ENCODE assay signal across 1 cellular context in genomic region chr2:11155326-11156059, GRCh38.
TF ChIP-seq lines count a peak whose summit lies in the region.

SLC66A3 (plus strand) TSS chr2:11155467; CDS start chr2:11155547, 80 bp downstream.

TF ChIP-seq in HepG2, 621 proteins besides CTCF, POLR2A, EP300 and RAD21 (continued from another document and continues in another):
- TF ChIP-seq ELK4 (CRISPR knock-in tag; IDR thresholded peaks at IDR 0.05; ENCODE audit: borderline replicate concordance) (no peak; the same call in 1 of the 2 replicates), BCL3 (CRISPR knock-in tag; IDR thresholded peaks at IDR 0.05) (peak; percentile 43; the same call in 1 of the 2 replicates), ZNF12 (CRISPR knock-in tag; IDR thresholded peaks at IDR 0.05) (0 out of 2 replicates have a peak, but pooled peaks have one; percentile 20), TARDBP (CRISPR knock-in tag; IDR thresholded peaks at IDR 0.05) (no peak; the same call in 1 of the 2 replicates), ZNF530 (CRISPR knock-in tag; IDR thresholded peaks at IDR 0.05; ENCODE audit: low read depth) (no peak), ZNF556 (CRISPR knock-in tag; IDR thresholded peaks at IDR 0.05; ENCODE audit: borderline replicate concordance) (no peak; the same call in 1 of the 2 replicates), KAT8 (CRISPR knock-in tag; IDR thresholded peaks at IDR 0.05) (peak; percentile 70; the same call in 1 of the 2 replicates), AHR (CRISPR knock-in tag; IDR thresholded peaks at IDR 0.05) (no peak), CAMTA2 (CRISPR knock-in tag; IDR thresholded peaks at IDR 0.05; ENCODE audit: borderline replicate concordance) (no peak), ZNF329 (CRISPR knock-in tag; IDR thresholded peaks at IDR 0.05; ENCODE audit: low read depth) (peak; percentile 84; the same call in 1 of the 2 replicates), ATF7-NPFF (CRISPR knock-in tag; IDR thresholded peaks at IDR 0.05; ENCODE audit: low read depth) (peak; percentile 85; the same call in 1 of the 2 replicates), HOXA3 (CRISPR knock-in tag; IDR thresholded peaks at IDR 0.05) (peak; percentile 69), SOX6 (IDR thresholded peaks at IDR 0.05) (no peak), SOX6 (CRISPR knock-in tag; IDR thresholded peaks at IDR 0.05) (0 out of 2 replicates have a peak, but pooled peaks have one; percentile 45), JARID2 (CRISPR knock-in tag; IDR thresholded peaks at IDR 0.05; ENCODE audit: insufficient replicate concordance) (no peak), STAT6 (CRISPR knock-in tag; IDR thresholded peaks at IDR 0.05; ENCODE audit: borderline replicate concordance) (0 out of 2 replicates have a peak, but pooled peaks have one; percentile 65), CCDC6 (CRISPR knock-in tag; IDR thresholded peaks at IDR 0.05) (peak; percentile 78; the same call in 1 of the 2 replicates), NFKB2 (CRISPR knock-in tag; IDR thresholded peaks at IDR 0.05; ENCODE audit: borderline replicate concordance) (no peak), ZNF263 (CRISPR knock-in tag; IDR thresholded peaks at IDR 0.05) (peak; percentile 57), NR0B2 (CRISPR knock-in tag; IDR thresholded peaks at IDR 0.05) (0 out of 2 replicates have a peak, but pooled peaks have one; percentile 43), ARHGAP35 (CRISPR knock-in tag; IDR thresholded peaks at IDR 0.05; ENCODE audit: borderline replicate concordance) (no peak; the same call in 1 of the 2 replicates), POLR2G (IDR thresholded peaks at IDR 0.05; ENCODE audit: low read depth, low read length) (peak; percentile 49; the same call in 1 of the 2 replicates), HMGXB4 (CRISPR knock-in tag; IDR thresholded peaks at IDR 0.05; ENCODE audit: borderline replicate concordance in 1 of 2, low read depth in 1 of 2) (peak; percentile 55 to 58; a peak in 3 of 4 replicates), ELF3 (CRISPR knock-in tag; IDR thresholded peaks at IDR 0.05) (peak; percentile 85), SYNCRIP (IDR thresholded peaks at IDR 0.05; ENCODE audit: insufficient read depth, low read depth, low read length) (no peak), U2AF2 (IDR thresholded peaks at IDR 0.05; ENCODE audit: low read depth, low read length) (no peak), ZFP36 (IDR thresholded peaks at IDR 0.05; ENCODE audit: borderline replicate concordance, low read depth, low read length, partially characterized antibody) (no peak), POGK (CRISPR knock-in tag; conservative IDR thresholded peaks at IDR 0.05) (peak; percentile 86), TBX2 (CRISPR knock-in tag; IDR thresholded peaks at IDR 0.05; ENCODE audit: borderline replicate concordance) (peak; percentile 85), ZSCAN31 (CRISPR knock-in tag; IDR thresholded peaks at IDR 0.05; ENCODE audit: low read depth) (peak; percentile 93), IKZF5 (CRISPR knock-in tag; IDR thresholded peaks at IDR 0.05) (peak; percentile 60), AGO2 (optimal IDR thresholded peaks at IDR 0.05; ENCODE audit: low read depth, low read length) (no peak), NKX3-1 (CRISPR knock-in tag; IDR thresholded peaks at IDR 0.05) (peak; percentile 49; the same call in 1 of the 2 replicates), ZNF687 (CRISPR knock-in tag; IDR thresholded peaks at IDR 0.05) (peak; percentile 89), ZMYM3 (CRISPR knock-in tag; IDR thresholded peaks at IDR 0.05) (peak; percentile 91), MXI1 (IDR thresholded peaks at IDR 0.05; ENCODE audit: borderline replicate concordance, low read depth, low read length) (peak; percentile 75; the same call in 1 of the 3 replicates), ERF (CRISPR knock-in tag; IDR thresholded peaks at IDR 0.05) (peak; percentile 79), DPF2 (CRISPR knock-in tag; IDR thresholded peaks at IDR 0.05; ENCODE audit: borderline replicate concordance, low read depth) (no peak), ZNF639 (CRISPR knock-in tag; conservative IDR thresholded peaks at IDR 0.05) (peak; percentile 79; the same call in 1 of the 2 replicates), NRL (CRISPR knock-in tag; IDR thresholded peaks at IDR 0.05; ENCODE audit: borderline replicate concordance) (peak; percentile 47; the same call in 1 of the 2 replicates), EZH2 (conservative IDR thresholded peaks at IDR 0.05; ENCODE audit: low read depth, low read length) (no peak), ZNF564 (CRISPR knock-in tag; IDR thresholded peaks at IDR 0.05) (peak; percentile 89), SMARCC2 (IDR thresholded peaks at IDR 0.05) (no peak), HIVEP1 (CRISPR knock-in tag; IDR thresholded peaks at IDR 0.05) (peak; percentile 67), MED13 (CRISPR knock-in tag; IDR thresholded peaks at IDR 0.05) (peak; percentile 67), RFXANK (CRISPR knock-in tag; IDR thresholded peaks at IDR 0.05) (no peak), SRY (CRISPR knock-in tag; IDR thresholded peaks at IDR 0.05) (peak; percentile 70; the same call in 1 of the 2 replicates), NCOA2 (CRISPR knock-in tag; IDR thresholded peaks at IDR 0.05) (no peak), ZBTB7B (CRISPR knock-in tag; IDR thresholded peaks at IDR 0.05) (peak; percentile 63; the same call in 1 of the 2 replicates), MEIS2 (CRISPR knock-in tag; IDR thresholded peaks at IDR 0.05) (peak; percentile 79), AGO1 (IDR thresholded peaks at IDR 0.05; ENCODE audit: low read depth, low read length, poor library complexity, severe bottlenecking) (no peak), PAWR (CRISPR knock-in tag; IDR thresholded peaks at IDR 0.05; ENCODE audit: borderline replicate concordance) (no peak), HDAC6 (IDR thresholded peaks at IDR 0.05; ENCODE audit: low read depth, low read length) (no peak; the same call in 1 of the 2 replicates)
